Comparison of ENCODE assay signal across 1 cellular context in the genomic region with DNA sequence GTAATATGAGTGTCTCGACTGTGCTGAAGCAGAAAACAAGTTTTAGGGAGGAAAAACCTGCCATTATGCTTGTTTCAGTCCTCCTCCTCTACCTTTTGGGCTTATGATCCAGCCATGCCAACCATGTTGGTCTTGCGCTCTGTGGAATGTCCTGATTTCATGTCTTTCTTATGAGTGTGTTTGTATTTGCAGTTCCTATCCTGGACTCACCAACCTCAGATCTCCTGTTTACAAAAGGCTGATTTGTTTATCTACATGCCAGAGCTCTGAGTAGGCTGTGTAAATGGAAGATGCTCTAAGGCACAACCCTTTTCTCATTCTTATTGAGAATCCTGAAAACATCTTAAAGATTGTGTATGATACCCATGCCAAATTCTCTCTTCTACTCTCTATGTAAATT.
TF ChIP-seq lines count a peak whose summit lies in the region.

No MANE protein-coding gene starts in this region.

TF ChIP-seq in SK-N-SH treated with all-trans-retinoic acid at 6 μM for 48 hours, 23 proteins besides CTCF, POLR2A, EP300 and RAD21 (continued from another document):
- no peak for TF ChIP-seq ESRRG (CRISPR knock-in tag; IDR thresholded peaks at IDR 0.05)
- no peak for TF ChIP-seq ZNF70 (CRISPR knock-in tag; IDR thresholded peaks at IDR 0.05)
- TF ChIP-seq PPARA (CRISPR knock-in tag; IDR thresholded peaks at IDR 0.05; ENCODE audit: borderline replicate concordance): no peak
- no peak for TF ChIP-seq ARNTL (CRISPR knock-in tag; IDR thresholded peaks at IDR 0.05; ENCODE audit: borderline replicate concordance, low read depth)
